ENCODE assay signal across 11 cellular contexts in the genomic region with DNA sequence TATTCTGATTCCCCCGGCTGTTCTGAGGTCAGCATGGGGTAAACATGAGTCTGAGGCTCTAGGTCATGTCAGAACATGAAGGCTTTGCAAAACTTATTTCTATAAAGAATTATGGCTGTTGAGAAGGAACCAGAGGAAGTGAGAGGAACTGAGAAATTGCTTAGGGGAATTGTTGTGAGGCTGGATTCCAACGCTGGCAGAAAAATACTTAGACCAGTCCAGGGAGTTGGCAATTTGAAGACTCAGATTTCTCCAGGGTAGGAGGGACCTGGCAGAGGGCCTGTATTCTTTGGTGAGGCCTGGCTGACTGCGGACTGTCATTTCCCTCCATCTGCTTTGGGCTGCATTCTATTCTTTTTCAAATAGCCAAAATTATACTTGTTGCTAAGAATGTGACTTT.
DNase-seq lines count a peak whose midpoint lies in the region; ATAC-seq and TF ChIP-seq lines count a peak whose summit lies in the region.
"Had no signal": no experiment of that assay in that cellular context is flagged by ENCODE, and none has a peak within 500 bp of the region (broad histone marks: within the 10 kb centered on the region; RNA-seq: fewer than 3 reads in every experiment).

No MANE protein-coding gene starts in this region.

- H3K4me2 ChIP-seq in PC-3 (ENCODE audit: low read length), result no peak overlapping the region

- H3K9me3 Mint-ChIP-seq in endothelial cell (ENCODE audit: unreplicated experiment), result no peaks in the 10 kb centered on the region
- H3K9me3 Mint-ChIP-seq: activated T-helper 2 cell treated with anti-CD3 and anti-CD28 coated beads, Interferon-gamma antibody, Interleukin-2, Interleukin-4, amounts not matched to agents 10 μg/mL and 5 μg/mL and 100 μg/mL, durations not matched to agents 14 hours and 24 hours and 36 hours had no signal

- in situ Hi-C loops in transverse colon (cut with MboI; ENCODE audit: low pct_ligation_motif_present in 1 of 4, low pct_unique_long_range_greater_than_20kb in 1 of 4, low sequenced_read_pairs in 3 of 4), result loop anchor here in 2 of 4 donors (25.0 kb wide), 1 partner anchor 682 kb away; no protein-coding TSS in a partner anchor

- H3K4me3 ChIP-seq in lower leg skin (ENCODE audit: low read depth, poor library complexity, severe bottlenecking) (no peak overlapping the region), transverse colon (no peak overlapping the region), PC-3 (ENCODE audit: low read length) (no peak overlapping the region)

- H4K20me1 ChIP-seq in PC-3 (ENCODE audit: low read length), result no peaks in the 10 kb centered on the region

- H3K27me3 Mint-ChIP-seq in endothelial cell (ENCODE audit: unreplicated experiment), result no peaks in the 10 kb centered on the region

- POLR2A ChIA-PET in PC-3 (lab: Charles Lee; ENCODE audit: unreplicated experiment), result no interaction called here

- H3F3A ChIP-seq in PC-3 (ENCODE audit: low read length, unreplicated experiment), result no peaks in the 10 kb centered on the region

- WGBS in lower leg skin, 2 donors, result 6 to 8% methylated on average over 3 of the region's 3 CpGs
- WGBS in transverse colon (ENCODE audit: low coverage in 1 of 2), 2 donors, result 42 to 48% methylated on average over 3 of the region's 3 CpGs

- DNase-seq in NOMO-1 (lab: John Stamatoyannopoulos, UW; ENCODE audit: unreplicated experiment in 2 of 2) (peak; percentile 69 to 81), endothelial cell (ENCODE audit: low spot score) (no peak), lower leg skin (ENCODE audit: low spot score in 2 of 2) (peak; percentile 75 to 88), transverse colon (peak; percentile 14), PC-3 (no peak)
- DNase-seq: Kasumi-1; stimulated activated CD4-positive, alpha-beta T cell treated with anti-CD3 and anti-CD28 coated beads, Interleukin-2, amount 100 ng/mL, for 24 hours had no signal

- peaks cover 6% of the 10 kb centered on the region for H3K4me1 Mint-ChIP-seq in endothelial cell (ENCODE audit: unreplicated experiment)

- H2AFZ ChIP-seq in PC-3 (ENCODE audit: low read length), result no peak overlapping the region

- no peak for TF ChIP-seq CTCF in endothelial cell (IDR thresholded peaks at IDR 0.05; ENCODE audit: unreplicated experiment)
- no peak for TF ChIP-seq CTCF in lower leg skin (IDR thresholded peaks at IDR 0.05)
- no peak for TF ChIP-seq CTCF in transverse colon (IDR thresholded peaks at IDR 0.05)
- no peak for TF ChIP-seq CTCF in PC-3 (conservative IDR thresholded peaks at IDR 0.05; ENCODE audit: low read depth, low read length)

- H3K27me3 ChIP-seq in transverse colon (no peaks in the 10 kb centered on the region), PC-3 (ENCODE audit: low read length) (no peaks in the 10 kb centered on the region)

- no peaks in the 10 kb centered on the region for H3K79me2 ChIP-seq in PC-3 (ENCODE audit: low read length)

- ATAC-seq in GM21447 (IDR thresholded peaks at IDR 0.05; ENCODE audit: unreplicated experiment) (no peak), GM21526 (IDR thresholded peaks at IDR 0.05; ENCODE audit: low FRiP score, unreplicated experiment) (no peak), GM18870 (IDR thresholded peaks at IDR 0.05; ENCODE audit: unreplicated experiment) (no peak), PC-3 (no peak)

- no peaks in the 10 kb centered on the region for H3K9me2 ChIP-seq in PC-3 (replicated peaks; ENCODE audit: low read length)

- H3K4me3 Mint-ChIP-seq in endothelial cell (ENCODE audit: unreplicated experiment), result peak overlapping the region; percentile 15

- TF ChIP-seq EP300 in transverse colon (IDR thresholded peaks at IDR 0.05; ENCODE audit: low read depth), result no peak

- H3K36me3 ChIP-seq in transverse colon (peaks cover 0 to 10% (median 0%) of the 10 kb centered on the region in 4 donors), PC-3 (ENCODE audit: low read depth, low read length) (no peaks in the 10 kb centered on the region)

- intact Hi-C loops in lower leg skin (cut with DNase I; ENCODE audit: low total_unique reads), result loop anchor here (10.0 kb wide), 1 partner anchor 180 kb away; no protein-coding TSS in a partner anchor
- intact Hi-C loops in transverse colon (cut with DNase I; ENCODE audit: low total_unique reads), result no loop called here
- intact Hi-C loops in PC-3 (cut with micrococcal nuclease), result no loop called here

- H3K27ac ChIP-seq in transverse colon (peak overlapping the region in 3 of 4 donors; percentile 25 to 29 (median 28)), PC-3 (ENCODE audit: low read length) (no peak overlapping the region)

- no peak overlapping the region for H3K27ac Mint-ChIP-seq in endothelial cell (ENCODE audit: unreplicated experiment)
- H3K27ac Mint-ChIP-seq: activated T-helper 2 cell treated with anti-CD3 and anti-CD28 coated beads, Interferon-gamma antibody, Interleukin-2, Interleukin-4, amounts not matched to agents 10 μg/mL and 5 μg/mL and 100 μg/mL, durations not matched to agents 14 hours and 24 hours and 36 hours had no signal

- no peaks in the 10 kb centered on the region for H3K9me3 ChIP-seq in transverse colon
- no peaks in the 10 kb centered on the region for H3K9me3 ChIP-seq in PC-3 (ENCODE audit: low read length)

- BruUV-seq in PC-3 (replicated peaks; lab: Mats Ljungman, UMichigan), result no TSS peak

- TF ChIP-seq POLR2A in lower leg skin (IDR thresholded peaks at IDR 0.05) (no peak), transverse colon (IDR thresholded peaks at IDR 0.05) (no peak)

- H3K4me1 ChIP-seq in transverse colon (peaks cover 0 to 5% (median 0%) of the 10 kb centered on the region in 4 donors), PC-3 (ENCODE audit: insufficient read depth, low read length) (no peaks in the 10 kb centered on the region)

- no peak overlapping the region for H3K9ac ChIP-seq in PC-3 (ENCODE audit: low read length)

- peaks cover 30% of the 10 kb centered on the region for H3K36me3 Mint-ChIP-seq in endothelial cell (ENCODE audit: low read depth, unreplicated experiment)

- CTCF ChIA-PET in PC-3 (lab: Charles Lee), result interaction anchor here (1.2 kb wide), 1 partner anchor 116 kb away, joined by 4 read pairs; no protein-coding TSS in a partner anchor

Comparison
In these comparisons a context has a peak if more than half of its experiments do, and no peak if none do; other contexts are left out.
1. DNase-seq: peak in NOMO-1 (2 of 2), lower leg skin (2 of 2) and transverse colon (single experiment); none in endothelial cell (single experiment) and PC-3 (single experiment).